In genomic region chr1:234771642-234772344, GRCh38 we compare ENCODE assay signal across 8 cellular contexts.
DNase-seq lines count a peak whose midpoint lies in the region; ATAC-seq, FAIRE-seq and TF ChIP-seq lines count a peak whose summit lies in the region.

No MANE protein-coding gene starts in this region.

- peaks cover 5% of the 10 kb centered on the region for H3K4me1 ChIP-seq in mesendoderm (ENCODE audit: control insufficient read depth, low read depth, low read length)

- H3K27me3 Mint-ChIP-seq in Calu3 (ENCODE audit: unreplicated experiment) = no peaks in the 10 kb centered on the region

- TF ChIP-seq CTCF in Calu3 (IDR thresholded peaks at IDR 0.05; ENCODE audit: unreplicated experiment) (no peak), VCaP (conservative IDR thresholded peaks at IDR 0.05) (no peak)

- H3K36me3 Mint-ChIP-seq in Calu3 (ENCODE audit: insufficient read depth, unreplicated experiment) = peaks cover 6% of the 10 kb centered on the region

- H3K9me3 Mint-ChIP-seq in Calu3 (ENCODE audit: low read depth, unreplicated experiment) = no peaks in the 10 kb centered on the region

- ATAC-seq in sciatic nerve = no peak

- no peak overlapping the region for H2AK5ac ChIP-seq in mesendoderm (ENCODE audit: low read length)

- no peaks in the 10 kb centered on the region for H3K36me3 ChIP-seq in mesendoderm (ENCODE audit: control insufficient read depth, insufficient read depth, low read length)

- H4K8ac ChIP-seq in mesendoderm (ENCODE audit: low read depth, low read length) = no peak overlapping the region

- peak overlapping the region; percentile 93 for H3K27ac Mint-ChIP-seq in Calu3 (ENCODE audit: unreplicated experiment)

- peak overlapping the region; percentile 28 for H3K18ac ChIP-seq in mesendoderm (ENCODE audit: low read length)

- H3K23ac ChIP-seq in mesendoderm (ENCODE audit: low read length) = no peak overlapping the region

- peak overlapping the region; percentile 40 for H3K4ac ChIP-seq in mesendoderm (ENCODE audit: low read depth, low read length)

- no peaks in the 10 kb centered on the region for H3K79me1 ChIP-seq in mesendoderm (ENCODE audit: low read length)

- no peak overlapping the region for H2BK5ac ChIP-seq in mesendoderm (ENCODE audit: low read length)

- peak overlapping the region; percentile 67 for H3K56ac ChIP-seq in mesendoderm (ENCODE audit: low read length)

- H2BK15ac ChIP-seq in mesendoderm (replicated peaks; ENCODE audit: low read depth) = no peak overlapping the region

- H3K27me3 ChIP-seq in mesendoderm (ENCODE audit: insufficient read depth, low read length, poor library complexity) = no peaks in the 10 kb centered on the region

- BruUV-seq in Calu3 (replicated peaks; lab: Mats Ljungman, UMichigan) = TSS peak; percentile 92

- DNase-seq in Calu3 (no peak), KBM-7 (peak; percentile 64), mesendoderm (peak; percentile 55), frontal cortex (ENCODE audit: low spot score in 2 of 2) (no peak), NCI-H2196 treated with DMSO at 0.1 percent for 48 hours (lab: John Stamatoyannopoulos, UW; ENCODE audit: unreplicated experiment) (no peak), sciatic nerve (ENCODE audit: low spot score) (no peak), HTR-8/SVneo (ENCODE audit: insufficient read length, low spot score) (no peak)

- no peak overlapping the region for H3K4me3 ChIP-seq in mesendoderm (ENCODE audit: low read length)

- in situ Hi-C loops in KBM-7 (cut with MboI; ENCODE audit: low pct_unique_long_range_greater_than_20kb, low sequenced_read_pairs) = no loop called here

- WGBS in mesendoderm (ENCODE audit: extremely low coverage, insufficient coverage, low lambda C conversion rate) = no CpG with 5 or more reads among the region's 10 CpGs

- peak overlapping the region; percentile 34 for H3K4me3 Mint-ChIP-seq in Calu3 (ENCODE audit: low read depth, unreplicated experiment)

- intact Hi-C loops in Calu3 (cut with micrococcal nuclease; ENCODE audit: unreplicated experiment) (loop anchor here (2.0 to 5.0 kb wide), 5 partner anchors 47 to 269 kb away; partner anchors contain the start of gene IRF2BP2), sciatic nerve (cut with DNase I) (no loop called here)

- CTCF ChIA-PET in Calu3 (lab: Charles Lee) = interaction anchor here (0.9 kb wide), 1 partner anchor 160 kb away, joined by 3 read pairs; no protein-coding TSS in a partner anchor

- H3K79me2 ChIP-seq in mesendoderm (ENCODE audit: control insufficient read depth, insufficient read depth, low read length) = no peaks in the 10 kb centered on the region

- H3K27ac ChIP-seq in VCaP = peak overlapping the region; percentile 48
- H3K27ac ChIP-seq in mesendoderm (ENCODE audit: low read depth, low read length) = peak overlapping the region; percentile 71

- FAIRE-seq in frontal cortex (lab: Jason Lieb, UNC) (no peak), HTR-8/SVneo (lab: Jason Lieb, UNC) (no peak)

- peak overlapping the region; percentile 41 for H4K5ac ChIP-seq in mesendoderm (ENCODE audit: low read length)

- H3K4me2 ChIP-seq in mesendoderm (ENCODE audit: low read length) = no peak overlapping the region

- no peak overlapping the region for H2BK120ac ChIP-seq in mesendoderm (ENCODE audit: low read depth, low read length)

- peaks cover 32% of the 10 kb centered on the region for H3K4me1 Mint-ChIP-seq in Calu3 (ENCODE audit: low read depth, unreplicated experiment)

- no peak overlapping the region for H3K9ac ChIP-seq in mesendoderm (ENCODE audit: low read length)

Comparison
In these comparisons a context has a peak if more than half of its experiments do, and no peak if none do; other contexts are left out.
1. DNase-seq: peak in KBM-7 (single experiment) and mesendoderm (single experiment); none in Calu3 (single experiment), frontal cortex (0 of 2), NCI-H2196 treated with DMSO at 0.1 percent for 48 hours (single experiment), sciatic nerve (single experiment) and HTR-8/SVneo (single experiment).